In the genomic region with DNA sequence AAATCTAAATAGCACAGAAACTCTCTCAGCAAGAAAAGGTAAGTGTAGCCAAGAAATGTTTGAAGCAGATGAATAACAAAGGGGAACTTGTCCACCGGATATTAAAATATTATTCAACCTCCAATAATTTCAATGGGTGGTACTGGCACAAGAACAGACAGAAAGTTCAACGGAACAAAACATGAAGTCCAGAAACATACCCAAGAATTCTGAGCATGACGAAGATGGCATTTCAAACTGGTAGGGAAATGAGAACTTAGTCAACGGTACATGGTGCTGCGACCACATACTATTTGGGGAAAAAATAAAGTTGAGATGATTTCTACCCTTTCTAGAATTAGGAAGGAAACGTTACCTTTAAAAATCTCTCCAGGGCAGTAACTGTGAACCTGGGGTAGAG, we compare ENCODE assay signal across 15 cellular contexts. TPM values are rescaled to one million over a fixed set of nuclear protein-coding genes. Genes with fewer than 3 reads are reported as not detected.
DNase-seq lines count a peak whose midpoint lies in the region; ATAC-seq, FAIRE-seq and TF ChIP-seq lines count a peak whose summit lies in the region.
"Had no signal": no experiment of that assay in that cellular context is flagged by ENCODE, and none has a peak within 500 bp of the region (broad histone marks: within the 10 kb centered on the region; RNA-seq: fewer than 3 reads in every experiment).

No MANE protein-coding gene starts in this region.

- H3K4me3 Mint-ChIP-seq in activated naive CD8-positive, alpha-beta T cell treated with anti-CD3 and anti-CD28 coated beads, Interleukin-2, amount 10 ng/mL, durations not matched to agents 7 days and 5 days, result peak overlapping the region; percentile 56

- H3K4me1 ChIP-seq in BLaER1 (peaks cover 91% of the 10 kb centered on the region), muscle layer of duodenum (ENCODE audit: control insufficient read depth in 1 of 2, insufficient read depth in 2 of 2, low read length in 2 of 2) (peaks cover 0 to 31% of the 10 kb centered on the region in 2 donors), heart left ventricle (peaks cover 0 to 93% (median 78%) of the 10 kb centered on the region in 12 donors)

- no peak overlapping the region for H3K27ac Mint-ChIP-seq in activated naive CD8-positive, alpha-beta T cell treated with anti-CD3 and anti-CD28 coated beads, Interleukin-2, amount 10 ng/mL, durations not matched to agents 7 days and 5 days

- H3K27ac ChIP-seq in BLaER1, result peak overlapping the region; percentile 36
- H3K27ac ChIP-seq in muscle layer of duodenum (ENCODE audit: low read length), result peak overlapping the region; percentile 18
- peak overlapping the region in 3 of 12 donors; percentile 13 to 42 (median 17) for H3K27ac ChIP-seq in heart left ventricle
- H3K27ac ChIP-seq: WERI-Rb-1 had no signal

- H3K27me3 Mint-ChIP-seq in activated naive CD8-positive, alpha-beta T cell treated with anti-CD3 and anti-CD28 coated beads, Interleukin-2, amount 10 ng/mL, durations not matched to agents 7 days and 5 days, result no peaks in the 10 kb centered on the region

- intact Hi-C loops in Right ventricle myocardium superior (cut with DNase I) (loop anchor here (10.0 kb wide), 1 partner anchor 72 kb away; no protein-coding TSS in a partner anchor), heart left ventricle (cut with DNase I) (loop anchor here in 6 of 10 donors (5.0 to 10.0 kb wide), 5 partner anchors 52 to 79 kb away; no protein-coding TSS in a partner anchor)

- POLR2A ChIA-PET in activated naive CD8-positive, alpha-beta T cell treated with anti-CD3 and anti-CD28 coated beads, Interleukin-2, amount 10 ng/mL, durations not matched to agents 7 days and 5 days (lab: Charles Lee), result no interaction called here

- ATAC-seq in activated naive CD8-positive, alpha-beta T cell treated with anti-CD3 and anti-CD28 coated beads, Interleukin-2, amount 10 ng/mL, durations not matched to agents 7 days and 5 days (ENCODE audit: low read depth), result no peak
- ATAC-seq in Right ventricle myocardium superior (ENCODE audit: poor library complexity), result no peak
- ATAC-seq in heart left ventricle, result no peak

- TF ChIP-seq POLR2A in heart left ventricle (IDR thresholded peaks at IDR 0.05), result no peak

- peak overlapping the region; percentile 90 for H3K4me2 ChIP-seq in BLaER1

- H3K36me3 ChIP-seq in BLaER1 (peaks cover 16% of the 10 kb centered on the region; the same call in 1 of the 2 replicates), muscle layer of duodenum (ENCODE audit: control insufficient read depth in 1 of 2, insufficient read depth in 2 of 2, low read length in 2 of 2) (no peaks in the 10 kb centered on the region), heart left ventricle (peaks cover 0 to 20% (median 4%) of the 10 kb centered on the region in 9 donors)

- peaks cover 78% of the 10 kb centered on the region for H3K4me1 Mint-ChIP-seq in activated naive CD8-positive, alpha-beta T cell treated with anti-CD3 and anti-CD28 coated beads, Interleukin-2, amount 10 ng/mL, durations not matched to agents 7 days and 5 days

- H4K20me1 ChIP-seq in BLaER1, result peaks cover 96% of the 10 kb centered on the region

- H3K4me3 ChIP-seq in BLaER1, result no peak overlapping the region
- H3K4me3 ChIP-seq in muscle layer of duodenum (ENCODE audit: low read depth in 1 of 2, low read length in 2 of 2), result no peak overlapping the region
- H3K4me3 ChIP-seq in heart left ventricle, result peak overlapping the region in 2 of 12 donors; percentile 9 to 96

- TF ChIP-seq CTCF in heart left ventricle (IDR thresholded peaks at IDR 0.05), result no peak

- no peaks in the 10 kb centered on the region for H3K9me3 Mint-ChIP-seq in activated naive CD8-positive, alpha-beta T cell treated with anti-CD3 and anti-CD28 coated beads, Interleukin-2, amount 10 ng/mL, durations not matched to agents 7 days and 5 days

- H3K9ac ChIP-seq in BLaER1, result peak overlapping the region; percentile 39; the same call in 1 of the 2 replicates

- WGBS in heart left ventricle, 4 donors, result 63 to 77% (median 73%) methylated on average over 6 of the region's 6 CpGs

- FAIRE-seq in GM18507 (lab: Jason Lieb, UNC) (peak; percentile 15), urothelium cell line (lab: Jason Lieb, UNC) (no peak)

- peaks cover 31% of the 10 kb centered on the region for H3K36me3 Mint-ChIP-seq in activated naive CD8-positive, alpha-beta T cell treated with anti-CD3 and anti-CD28 coated beads, Interleukin-2, amount 10 ng/mL, durations not matched to agents 7 days and 5 days

- no peaks in the 10 kb centered on the region for H3K9me3 ChIP-seq in BLaER1
- no peaks in the 10 kb centered on the region for H3K9me3 ChIP-seq in muscle layer of duodenum (ENCODE audit: control insufficient read depth in 1 of 2, low read length in 2 of 2)
- no peaks in the 10 kb centered on the region for H3K9me3 ChIP-seq in heart left ventricle

- no peaks in the 10 kb centered on the region for H3K27me3 ChIP-seq in BLaER1
- H3K27me3 ChIP-seq in muscle layer of duodenum (ENCODE audit: low read depth, low read length), result no peaks in the 10 kb centered on the region
- H3K27me3 ChIP-seq in heart left ventricle, result no peaks in the 10 kb centered on the region

- DNase-seq in GM18507 (ENCODE audit: extremely low spot score, insufficient read length, low read depth) (no peak), SW 1271 (lab: John Stamatoyannopoulos, UW) (no peak), Right ventricle myocardium superior (no peak), heart left ventricle (no peak), urothelium cell line (ENCODE audit: low spot score) (no peak)
- no peak for DNase-seq in activated naive CD8-positive, alpha-beta T cell treated with anti-CD3 and anti-CD28 coated beads, Interleukin-2, amount 10 ng/mL, durations not matched to agents 7 days and 5 days
- DNase-seq: activated naive CD4-positive, alpha-beta T cell treated with Interleukin-2 at 50 U/mL for 16 hours; foreskin melanocyte; kidney glomerular epithelial cell; NCI-H146; NCI-H526 treated with DMSO at 0.1 percent for 48 hours; nucleus accumbens; WERI-Rb-1 had no signal

RNA-seq across cellular contexts. Expression of gene CHSY1, which starts 5.5 kb away (rescaled TPM):
- total RNA-seq in activated naive CD8-positive, alpha-beta T cell treated with anti-CD3 and anti-CD28 coated beads, Interleukin-2, amount 10 ng/mL, durations not matched to agents 7 days and 5 days, result 10 to 100 TPM; 37.0 to 37.8 TPM
- total RNA-seq in Right ventricle myocardium superior, result 12.7 TPM
- 10 to 100 TPM in 7 of 9 donors, 1 to 10 TPM in 2; 8.7 to 41.3 (median 11.1) TPM for total RNA-seq in heart left ventricle
- polyA plus RNA-seq in heart left ventricle, result 1 to 10 TPM; 5.6 to 8.7 TPM

RNA-seq across cellular contexts. Expression of gene SELENOS, which starts 30.9 kb away (rescaled TPM):
- 10 to 100 TPM; 27.2 to 28.2 TPM for total RNA-seq in activated naive CD8-positive, alpha-beta T cell treated with anti-CD3 and anti-CD28 coated beads, Interleukin-2, amount 10 ng/mL, durations not matched to agents 7 days and 5 days
- total RNA-seq in Right ventricle myocardium superior, result 41.1 TPM
- 10 to 100 TPM; 38.7 to 72.4 (median 47.5) TPM for total RNA-seq in heart left ventricle
- 100 to 1,000 TPM in 1 of 2 donors, 10 to 100 TPM in 1; 52.5 to 209 TPM for polyA plus RNA-seq in heart left ventricle

RNA-seq across cellular contexts. Expression of gene SNRPA1, which starts 48.7 kb away (rescaled TPM):
- total RNA-seq in activated naive CD8-positive, alpha-beta T cell treated with anti-CD3 and anti-CD28 coated beads, Interleukin-2, amount 10 ng/mL, durations not matched to agents 7 days and 5 days, result 100 to 1,000 TPM; 121 TPM
- total RNA-seq in Right ventricle myocardium superior (27.9 TPM), heart left ventricle (10 to 100 TPM; 17.6 to 44.3 (median 28.6) TPM)
- polyA plus RNA-seq in heart left ventricle, result 10 to 100 TPM; 30.2 to 57.8 TPM
